28 cellular contexts compared by ENCODE assay signal in genomic region chr16:72971370-72971769, GRCh38.
"Had no signal": no experiment of that assay in that cellular context is flagged by ENCODE, and none has a peak within 500 bp of the region (broad histone marks: within the 10 kb centered on the region; RNA-seq: fewer than 3 reads in every experiment).

No MANE protein-coding gene starts in this region.

- H3K4me3 ChIP-seq: neural progenitor cell, pancreas, prostate gland, skin epidermis, smooth muscle cell, spleen, suprapubic skin, testis, tibial nerve, upper lobe of left lung, vagina had no signal

- FAIRE-seq: pancreas, urothelium cell line had no signal

- H3K4me1 Mint-ChIP-seq: stimulated activated memory B cell treated with anti-CD40 and anti-IgM and Interleukin-4, amounts not matched to agents 10 μg/mL and 1 μg/mL and 100 μg/mL, for 72 hours; stimulated activated naive CD8-positive, alpha-beta T cell treated with anti-CD3 and anti-CD28 coated beads, Interleukin-15, amount 100 ng/mL, for 72 hours had no signal

- H3K4me2 ChIP-seq: neural progenitor cell, smooth muscle cell had no signal

- H3K4me3 Mint-ChIP-seq: naive thymus-derived CD4-positive, alpha-beta T cell; natural killer cell; nephron; neural progenitor cell; stimulated activated memory B cell treated with anti-CD40 and anti-IgM and Interleukin-4, amounts not matched to agents 10 μg/mL and 1 μg/mL and 100 μg/mL, for 72 hours; stimulated activated naive CD8-positive, alpha-beta T cell treated with anti-CD3 and anti-CD28 coated beads, Interleukin-15, amount 100 ng/mL, for 72 hours had no signal

- H3K27ac Mint-ChIP-seq: naive thymus-derived CD4-positive, alpha-beta T cell; natural killer cell; stimulated activated memory B cell treated with anti-CD40 and anti-IgM and Interleukin-4, amounts not matched to agents 10 μg/mL and 1 μg/mL and 100 μg/mL, for 72 hours; stimulated activated naive CD8-positive, alpha-beta T cell treated with anti-CD3 and anti-CD28 coated beads, Interleukin-15, amount 100 ng/mL, for 72 hours had no signal

- H3K36me3 Mint-ChIP-seq: naive thymus-derived CD4-positive, alpha-beta T cell; natural killer cell; stimulated activated memory B cell treated with anti-CD40 and anti-IgM and Interleukin-4, amounts not matched to agents 10 μg/mL and 1 μg/mL and 100 μg/mL, for 72 hours had no signal

- H3K27me3 Mint-ChIP-seq: naive thymus-derived CD4-positive, alpha-beta T cell; stimulated activated memory B cell treated with anti-CD40 and anti-IgM and Interleukin-4, amounts not matched to agents 10 μg/mL and 1 μg/mL and 100 μg/mL, for 72 hours; stimulated activated naive CD8-positive, alpha-beta T cell treated with anti-CD3 and anti-CD28 coated beads, Interleukin-15, amount 100 ng/mL, for 72 hours had no signal

- H3K9me3 Mint-ChIP-seq: natural killer cell; nephron; neural progenitor cell; stimulated activated memory B cell treated with anti-CD40 and anti-IgM and Interleukin-4, amounts not matched to agents 10 μg/mL and 1 μg/mL and 100 μg/mL, for 72 hours; stimulated activated naive CD8-positive, alpha-beta T cell treated with anti-CD3 and anti-CD28 coated beads, Interleukin-15, amount 100 ng/mL, for 72 hours had no signal

- DNase-seq: naive thymus-derived CD4-positive, alpha-beta T cell; natural killer cell; occipital lobe; pancreas; right cardiac atrium; spleen; stimulated activated CD4-positive, alpha-beta T cell treated with anti-CD3 and anti-CD28 coated beads, Interleukin-12 subunit alpha, Interleukin-12 subunit beta, amount 100 ng/mL, for 4 hours; stimulated activated CD4-positive, alpha-beta T cell treated with anti-CD3 and anti-CD28 coated beads, Interleukin-1b, Interleukin-23, amount 100 ng/mL, for 48 hours; stimulated activated CD4-positive, alpha-beta T cell treated with anti-CD3 and anti-CD28 coated beads, Interleukin-4, amount 100 ng/mL, for 1 hour; stimulated activated CD4-positive, alpha-beta T cell treated with anti-CD3 and anti-CD28 coated beads, Interleukin-4, amount 100 ng/mL, for 4 hours; stimulated activated CD8-positive, alpha-beta memory T cell treated with anti-CD3 and anti-CD28 coated beads, Interleukin-4, amount 100 ng/mL, for 48 hours; stimulated activated naive CD4-positive, alpha-beta T cell; stimulated activated naive CD8-positive, alpha-beta T cell treated with anti-CD3 and anti-CD28 coated beads, Interleukin-15, amount 100 ng/mL, for 72 hours; stimulated activated naive CD8-positive, alpha-beta T cell treated with anti-CD3 and anti-CD28 coated beads, Interleukin-15, Interleukin-2, amounts not matched to agents 100 U/mL and 50 U/mL, for 24 hours; substantia nigra; testis; upper lobe of left lung had no signal

- ATAC-seq: naive thymus-derived CD4-positive, alpha-beta T cell; natural killer cell; pancreas; right cardiac atrium; sciatic nerve; stimulated activated memory B cell treated with anti-CD40 and anti-IgM and Interleukin-4, amounts not matched to agents 10 μg/mL and 1 μg/mL and 100 μg/mL, for 72 hours; stimulated activated naive CD8-positive, alpha-beta T cell treated with anti-CD3 and anti-CD28 coated beads, Interleukin-15, amount 100 ng/mL, for 72 hours; stimulated activated naive CD8-positive, alpha-beta T cell treated with anti-CD3 and anti-CD28 coated beads, Interleukin-15, Interleukin-2, amounts not matched to agents 100 U/mL and 50 U/mL, for 24 hours had no signal

- H3K4me1 ChIP-seq: spleen, testis had no signal

- H3K36me3 ChIP-seq: neural progenitor cell, pancreas, prostate gland, spleen, suprapubic skin, tibial nerve, upper lobe of left lung, vagina had no signal

- H3K9me3 ChIP-seq: pancreas, prostate gland, spleen, suprapubic skin, testis, tibial nerve, upper lobe of left lung, vagina had no signal

- H2AFZ ChIP-seq: neural progenitor cell had no signal

- H3K27me3 ChIP-seq: neural progenitor cell, pancreas, spleen, suprapubic skin, testis, tibial nerve, upper lobe of left lung, vagina had no signal

- H3K9ac ChIP-seq: neural progenitor cell had no signal

- H3K27ac ChIP-seq: neural progenitor cell, pancreas, skin epidermis, spleen, suprapubic skin, testis, tibial nerve, upper lobe of left lung, vagina had no signal
